10 cellular contexts compared by ENCODE assay signal in genomic region chr11:12410006-12410728, GRCh38. TPM values are rescaled to one million over a fixed set of nuclear protein-coding genes. Genes with fewer than 3 reads are reported as not detected.
A peak's percentile ranks its signal among the peaks of the same experiment; 100 is the strongest.
DNase-seq lines count a peak whose midpoint lies in the region; ATAC-seq and TF ChIP-seq lines count a peak whose summit lies in the region.
"Had no signal": no experiment of that assay in that cellular context is flagged by ENCODE, and none has a peak within 500 bp of the region (broad histone marks: within the 10 kb centered on the region; RNA-seq: fewer than 3 reads in every experiment).

No MANE protein-coding gene starts in this region.

- H3K9me3 ChIP-seq in hepatocyte (ENCODE audit: low read depth) (no peaks in the 10 kb centered on the region), subcutaneous abdominal adipose tissue (ENCODE audit: control insufficient read depth in 5 of 5, low read length in 5 of 5) (no peaks in the 10 kb centered on the region)

- H3K27ac ChIP-seq in hepatocyte (peak overlapping the region; percentile 30), subcutaneous abdominal adipose tissue (ENCODE audit: low read depth, low read length) (peak overlapping the region; percentile 89)
- H3K27ac ChIP-seq: HL-60 had no signal

- ATAC-seq in GM19351 (IDR thresholded peaks at IDR 0.05; ENCODE audit: unreplicated experiment), result no peak

- peaks cover 87% of the 10 kb centered on the region for H3K79me2 ChIP-seq in hepatocyte

- peak overlapping the region; percentile 40 for H3K4me2 ChIP-seq in hepatocyte

- 0 out of 2 replicates have a peak, but pooled peaks have one; percentile 7 for TF ChIP-seq CTCF in WI38 (IDR thresholded peaks at IDR 0.05; ENCODE audit: low read depth, low read length)
- peak; percentile 22 for TF ChIP-seq CTCF in hepatocyte (IDR thresholded peaks at IDR 0.05; ENCODE audit: poor library complexity)

- DNase-seq in NCI-H1105 treated with DMSO at 0.1 percent for 48 hours (lab: John Stamatoyannopoulos, UW) (peak; percentile 57), NCI-H1105 (lab: John Stamatoyannopoulos, UW) (no peak), hepatocyte (ENCODE audit: low spot score) (no peak), GDM1 (lab: John Stamatoyannopoulos, UW) (no peak)
- no peak for DNase-seq in activated CD8-positive, alpha-beta memory T cell treated with anti-CD3 and anti-CD28 coated beads, Interleukin-2, amount 50 U/mL, for 4 hours
- DNase-seq: AML-193 had no signal

- H3K9ac ChIP-seq in subcutaneous abdominal adipose tissue (ENCODE audit: low read length in 5 of 5), result peak overlapping the region in 2 of 5 donors; percentile 25 to 49

- no peaks in the 10 kb centered on the region for H4K20me1 ChIP-seq in hepatocyte (ENCODE audit: insufficient read depth, poor library complexity, severe bottlenecking)

- H3K4me1 ChIP-seq in hepatocyte (ENCODE audit: insufficient read depth) (peaks cover 39% of the 10 kb centered on the region), subcutaneous abdominal adipose tissue (ENCODE audit: control insufficient read depth in 5 of 5, insufficient read depth in 5 of 5, low read length in 5 of 5) (peaks cover 10 to 70% (median 52%) of the 10 kb centered on the region in 5 donors)

- no peak overlapping the region for H3K4me3 ChIP-seq in WI38 (ENCODE audit: low read depth, low read length)
- H3K4me3 ChIP-seq in hepatocyte, result no peak overlapping the region
- peak overlapping the region in 2 of 5 donors; percentile 1 to 10 for H3K4me3 ChIP-seq in subcutaneous abdominal adipose tissue (ENCODE audit: low read depth in 1 of 5, low read length in 5 of 5)

- H3K9me2 ChIP-seq in hepatocyte (replicated peaks; ENCODE audit: insufficient read depth), result no peaks in the 10 kb centered on the region

- H3K36me3 ChIP-seq in hepatocyte (replicated peaks; ENCODE audit: insufficient read depth, low read depth), result no peaks in the 10 kb centered on the region
- no peaks in the 10 kb centered on the region for H3K36me3 ChIP-seq in subcutaneous abdominal adipose tissue (ENCODE audit: control insufficient read depth in 5 of 5, insufficient read depth in 5 of 5, low read length in 5 of 5)

- H2AFZ ChIP-seq in hepatocyte, result no peak overlapping the region

- WGBS in hepatocyte (ENCODE audit: low lambda C conversion rate, missing lambda C conversion rate), result 50% methylated on average over 10 of the region's 10 CpGs

- H3K27me3 ChIP-seq in hepatocyte, result no peaks in the 10 kb centered on the region
- no peaks in the 10 kb centered on the region for H3K27me3 ChIP-seq in subcutaneous abdominal adipose tissue (ENCODE audit: control insufficient read depth in 5 of 5, insufficient read depth in 4 of 5, low read length in 5 of 5)

RNA-seq across cellular contexts. Expression of gene PARVA, which starts 32.8 kb away (rescaled TPM):
- total RNA-seq in hepatocyte, result 34.2 and 37.4 TPM in 2 replicates
- polyA plus RNA-seq in hepatocyte, result 41.2 and 46.2 TPM in 2 replicates
